1 cellular context compared by ENCODE assay signal in the genomic region with DNA sequence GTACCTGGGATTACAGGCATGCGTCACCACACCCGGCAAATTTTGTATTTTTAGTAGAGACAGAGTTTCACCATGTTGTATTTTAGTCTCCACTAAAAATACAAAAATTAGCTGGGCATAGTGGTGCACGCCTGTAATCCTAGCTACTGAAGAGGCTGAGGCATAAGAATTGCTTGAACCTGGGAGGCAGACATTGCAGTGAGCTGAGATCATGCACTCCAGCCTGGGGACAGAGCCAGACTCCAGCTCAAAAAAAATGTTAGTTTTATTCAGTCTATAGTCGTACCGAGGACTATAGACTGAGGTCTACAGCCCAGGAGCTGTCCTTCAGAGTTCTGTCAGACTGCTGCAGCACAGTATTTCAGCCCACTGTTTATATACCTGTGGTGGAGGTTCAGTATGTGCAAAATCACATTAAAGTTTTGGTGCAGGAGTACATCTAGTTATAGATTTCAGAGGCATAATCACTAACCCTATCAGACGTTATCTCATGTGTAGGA.
TF ChIP-seq lines count a peak whose summit lies in the region.

No MANE protein-coding gene starts in this region.

TF ChIP-seq in SK-N-SH, 30 proteins besides CTCF, POLR2A, EP300 and RAD21 (continued from another document):
- TF ChIP-seq USF2 (IDR thresholded peaks at IDR 0.05; ENCODE audit: borderline replicate concordance, low read depth, low read length), result no peak
- TF ChIP-seq TEAD4 (IDR thresholded peaks at IDR 0.05; ENCODE audit: borderline replicate concordance, insufficient read depth), result no peak
- TF ChIP-seq MAX (IDR thresholded peaks at IDR 0.05; ENCODE audit: low read depth), result no peak
- no peak for TF ChIP-seq FOXJ3 (CRISPR knock-in tag; IDR thresholded peaks at IDR 0.05)
- TF ChIP-seq FOXM1 (IDR thresholded peaks at IDR 0.05; ENCODE audit: low read depth), result no peak
- no peak for TF ChIP-seq GABPA (IDR thresholded peaks at IDR 0.05; ENCODE audit: low read depth)
TF ChIP-seq in SK-N-SH: peak in this region for 0.
